In genomic region chr2:120324926-120325325, GRCh38 we compare ENCODE assay signal across 21 cellular contexts. TPM values are rescaled to one million over a fixed set of nuclear protein-coding genes. Genes with fewer than 3 reads are reported as not detected.
DNase-seq lines count a peak whose midpoint lies in the region; ATAC-seq and TF ChIP-seq lines count a peak whose summit lies in the region.
"Had no signal": no experiment of that assay in that cellular context is flagged by ENCODE, and none has a peak within 500 bp of the region (broad histone marks: within the 10 kb centered on the region; RNA-seq: fewer than 3 reads in every experiment).

No MANE protein-coding gene starts in this region.

- H3K36me3 ChIP-seq in heart right ventricle (no peaks in the 10 kb centered on the region), SJCRH30 (no peaks in the 10 kb centered on the region), osteoblast (ENCODE audit: insufficient read depth, low read length) (no peaks in the 10 kb centered on the region)

- H3K36me3 Mint-ChIP-seq in activated T-helper 17 cell treated with anti-CD3 and anti-CD28 coated beads, Interleukin-2, amount 50 U/mL, for 72 hours (ENCODE audit: low read depth) = no peaks in the 10 kb centered on the region
- H3K36me3 Mint-ChIP-seq: CD14-positive monocyte; CD4-positive, alpha-beta memory T cell; CD4-positive, CD25-positive, alpha-beta regulatory T cell; CD8-positive, alpha-beta memory T cell had no signal

- H3K27me3 Mint-ChIP-seq in activated T-helper 17 cell treated with anti-CD3 and anti-CD28 coated beads, Interleukin-2, amount 50 U/mL, for 72 hours = no peaks in the 10 kb centered on the region

- H3K4me3 Mint-ChIP-seq in activated T-helper 17 cell treated with anti-CD3 and anti-CD28 coated beads, Interleukin-2, amount 50 U/mL, for 72 hours = no peak overlapping the region
- H3K4me3 Mint-ChIP-seq: B cell; CD14-positive monocyte; CD4-positive, alpha-beta memory T cell; CD4-positive, CD25-positive, alpha-beta regulatory T cell; CD8-positive, alpha-beta memory T cell had no signal

- intact Hi-C loops in right cardiac atrium (cut with DNase I) (no loop called here), heart right ventricle (cut with DNase I) (no loop called here)

- H3K4me3 ChIP-seq in right cardiac atrium (ENCODE audit: low read length) (no peak overlapping the region), heart right ventricle (no peak overlapping the region), SJCRH30 (no peak overlapping the region), osteoblast (ENCODE audit: insufficient read depth, low read length) (no peak overlapping the region)
- H3K4me3 ChIP-seq: A549 had no signal

- H3K9me3 Mint-ChIP-seq in activated T-helper 17 cell treated with anti-CD3 and anti-CD28 coated beads, Interleukin-2, amount 50 U/mL, for 72 hours = no peaks in the 10 kb centered on the region
- H3K9me3 Mint-ChIP-seq: CD4-positive, CD25-positive, alpha-beta regulatory T cell had no signal

- no peaks in the 10 kb centered on the region for H3K4me1 ChIP-seq in right cardiac atrium (ENCODE audit: control insufficient read depth, insufficient read depth, low read length)
- peaks cover 7 to 22% (median 14%) of the 10 kb centered on the region in 9 donors for H3K4me1 ChIP-seq in heart right ventricle
- peaks cover 3% of the 10 kb centered on the region; the same call in 1 of the 2 replicates for H3K4me1 ChIP-seq in SJCRH30
- peaks cover 9% of the 10 kb centered on the region for H3K4me1 ChIP-seq in osteoblast (ENCODE audit: insufficient read depth, low read length)
- H3K4me1 ChIP-seq: A549 had no signal

- H3K27me3 ChIP-seq in right cardiac atrium (ENCODE audit: control insufficient read depth, insufficient read depth) = no peaks in the 10 kb centered on the region
- peaks cover 0 to 23% (median 0%) of the 10 kb centered on the region in 7 donors for H3K27me3 ChIP-seq in heart right ventricle
- H3K27me3 ChIP-seq in SJCRH30 = peaks cover 7% of the 10 kb centered on the region
- H3K27me3 ChIP-seq in osteoblast (ENCODE audit: insufficient read depth, low read length) = peaks cover 20% of the 10 kb centered on the region

- TF ChIP-seq CTCF in heart right ventricle (IDR thresholded peaks at IDR 0.05) = no peak
- no peak for TF ChIP-seq CTCF in osteoblast (IDR thresholded peaks at IDR 0.05; ENCODE audit: extremely low read depth, low read depth, low read length)

- H3K79me2 ChIP-seq in osteoblast (ENCODE audit: insufficient read depth, low read length) = no peaks in the 10 kb centered on the region

- H3K4me1 Mint-ChIP-seq in activated T-helper 17 cell treated with anti-CD3 and anti-CD28 coated beads, Interleukin-2, amount 50 U/mL, for 72 hours = no peaks in the 10 kb centered on the region

- H3K4me2 ChIP-seq in osteoblast (ENCODE audit: insufficient read depth, low read length) = no peak overlapping the region
- H3K4me2 ChIP-seq: A549 had no signal

- no peak overlapping the region for H3K27ac Mint-ChIP-seq in activated T-helper 17 cell treated with anti-CD3 and anti-CD28 coated beads, Interleukin-2, amount 50 U/mL, for 72 hours
- H3K27ac Mint-ChIP-seq: B cell; CD14-positive monocyte; CD4-positive, alpha-beta memory T cell; CD4-positive, CD25-positive, alpha-beta regulatory T cell; CD8-positive, alpha-beta memory T cell had no signal

- H3K9me3 ChIP-seq in right cardiac atrium (ENCODE audit: control insufficient read depth, low read length) (no peaks in the 10 kb centered on the region), heart right ventricle (no peaks in the 10 kb centered on the region), SJCRH30 (replicated peaks) (no peaks in the 10 kb centered on the region), osteoblast (ENCODE audit: low read depth, low read length) (no peaks in the 10 kb centered on the region)
- H3K9me3 ChIP-seq: A549 had no signal

- H2AFZ ChIP-seq in osteoblast (ENCODE audit: low read length) = no peak overlapping the region

- peak in 2 of 3 donors; percentile 13 to 16 for DNase-seq in right cardiac atrium
- DNase-seq in heart right ventricle = no peak
- DNase-seq in SJCRH30 = peak; percentile 27 to 63
- DNase-seq in myocyte (ENCODE audit: low read depth) = peak; percentile 83
- DNase-seq in osteoblast (ENCODE audit: insufficient read length, low spot score, missing footprints) = peak; percentile 56
- no peak for DNase-seq in nucleus accumbens (lab: John Stamatoyannopoulos, UW)
- DNase-seq in NCI-H2171 treated with DMSO at 0.1 percent for 48 hours (lab: John Stamatoyannopoulos, UW) = no peak
- DNase-seq: AML-193; C1 segment of cervical spinal cord; CD4-positive, alpha-beta memory T cell; CD4-positive, CD25-positive, alpha-beta regulatory T cell; CD8-positive, alpha-beta memory T cell; COR-L47; DMS 273 treated with DMSO at 0.1 percent for 48 hours; DMS79 treated with DMSO at 0.1 percent for 48 hours; GF-D8 had no signal

- 94% methylated on average over 7 of the region's 7 CpGs for WGBS in right cardiac atrium
- 95 to 99% methylated on average over 7 of the region's 7 CpGs for WGBS in heart right ventricle, 2 donors

- H3K27ac ChIP-seq in right cardiac atrium (ENCODE audit: low read length) = no peak overlapping the region
- H3K27ac ChIP-seq in heart right ventricle = no peak overlapping the region
- no peak overlapping the region for H3K27ac ChIP-seq in SJCRH30
- H3K27ac ChIP-seq in osteoblast (ENCODE audit: low read depth, low read length) = no peak overlapping the region
- H3K27ac ChIP-seq: 22Rv1, A549 had no signal

- H4K20me1 ChIP-seq in osteoblast (ENCODE audit: insufficient read depth, low read length) = no peaks in the 10 kb centered on the region

- ATAC-seq in right cardiac atrium (no peak), heart right ventricle (no peak)
- ATAC-seq in activated T-helper 17 cell treated with anti-CD3 and anti-CD28 coated beads, Interleukin-2, amount 50 U/mL, for 72 hours (replicated peaks) = no peak
- ATAC-seq: A549 had no signal

RNA-seq across cellular contexts. Expression of gene INHBB, which starts 21.0 kb away (rescaled TPM):
- 1 to 10 TPM; 1.4 to 2.5 (median 2.0) TPM for total RNA-seq in right cardiac atrium
- polyA plus RNA-seq in right cardiac atrium = 2.4 TPM
- 1 to 10 TPM in 9 of 10 donors, under 1 TPM in 1; 0.89 to 9.2 (median 2.5) TPM for total RNA-seq in heart right ventricle
- 1 to 10 TPM; 3.6 to 5.9 TPM for polyA plus RNA-seq in heart right ventricle
- not detected in 2 replicates for total RNA-seq in SJCRH30 (2014; rRNA removed; shearing (Covaris generic))
- 0.27 and 0.36 TPM in 2 replicates for total RNA-seq in myocyte
- 15.1 TPM for polyA plus RNA-seq in myocyte (2012)
- total RNA-seq in osteoblast = under 0.01 and 0.29 TPM in 2 replicates
- not detected for total RNA-seq in activated T-helper 17 cell treated with anti-CD3 and anti-CD28 coated beads, Interleukin-2, amount 50 U/mL, for 72 hours
- total RNA-seq: B cell; CD4-positive, alpha-beta memory T cell; CD4-positive, CD25-positive, alpha-beta regulatory T cell; CD8-positive, alpha-beta memory T cell had no signal
- polyA plus RNA-seq: CD14-positive monocyte; CD4-positive, alpha-beta memory T cell; CD4-positive, CD25-positive, alpha-beta regulatory T cell; CD8-positive, alpha-beta memory T cell had no signal

Comparison
In these comparisons a context has a peak if more than half of its experiments do, and no peak if none do; other contexts are left out.
1. DNase-seq: peak in right cardiac atrium (2 of 3), SJCRH30 (2 of 2), myocyte (single experiment) and osteoblast (single experiment); none in heart right ventricle (0 of 2), nucleus accumbens (0 of 56) and NCI-H2171 treated with DMSO at 0.1 percent for 48 hours (single experiment).